Comparison of ENCODE assay signal across 8 cellular contexts in genomic region chr7:141551080-141551772, GRCh38. TPM values are rescaled to one million over a fixed set of nuclear protein-coding genes. Genes with fewer than 3 reads are reported as not detected.
A peak's percentile ranks its signal among the peaks of the same experiment; 100 is the strongest.
DNase-seq lines count a peak whose midpoint lies in the region; TF ChIP-seq lines count a peak whose summit lies in the region.

AGK (plus strand) TSS chr7:141551410; CDS start chr7:141555467, 4,057 bp downstream.

- H3K4me1 ChIP-seq in ES-I3 (ENCODE audit: insufficient read depth, low read length) = no peaks in the 10 kb centered on the region
- H3K4me1 ChIP-seq in SJSA1 (replicated peaks) = peaks cover 7% of the 10 kb centered on the region
- peaks cover 0 to 5% of the 10 kb centered on the region in 2 donors for H3K4me1 ChIP-seq in neuronal stem cell (ENCODE audit: control insufficient read depth in 2 of 2, insufficient read depth in 1 of 2, low read depth in 1 of 2, low read length in 2 of 2)

- peak within 1 kb of the TSS; percentile 64 for H3K9ac ChIP-seq in ES-I3 (ENCODE audit: low read depth, low read length)
- H3K9ac ChIP-seq in neuronal stem cell (ENCODE audit: low read depth, low read length, poor library complexity) = peak within 1 kb of the TSS; percentile 95

- no peak within 1 kb of the TSS for H2BK5ac ChIP-seq in neuronal stem cell (ENCODE audit: low read length)

- peak within 1 kb of the TSS; percentile 94 for H3K18ac ChIP-seq in neuronal stem cell (ENCODE audit: low read length)

- no peak within 1 kb of the TSS for H4K8ac ChIP-seq in neuronal stem cell (ENCODE audit: low read depth, low read length)

- 0 out of 2 replicates have a peak, but pooled peaks have one; percentile 8 for TF ChIP-seq CTCF in LNCaP clone FGC (IDR thresholded peaks at IDR 0.05; ENCODE audit: control insufficient read depth, extremely low read depth, insufficient read depth)
- no peak for TF ChIP-seq CTCF in subcutaneous adipose tissue (IDR thresholded peaks at IDR 0.05; ENCODE audit: low read depth)

- H3K23ac ChIP-seq in neuronal stem cell (ENCODE audit: low read depth, low read length, poor library complexity) = peak within 1 kb of the TSS; percentile 86

- no peaks in the 10 kb centered on the region for H3K79me1 ChIP-seq in neuronal stem cell (ENCODE audit: low read depth, low read length)

- H3K14ac ChIP-seq in neuronal stem cell (ENCODE audit: low read length) = peak within 1 kb of the TSS; percentile 14

- no peak within 1 kb of the TSS for H2AK5ac ChIP-seq in neuronal stem cell (ENCODE audit: low read depth, low read length)

- H3K9me3 ChIP-seq in ES-I3 (ENCODE audit: control insufficient read depth, insufficient read depth, low read length) (no peaks in the 10 kb centered on the region), SJSA1 (replicated peaks) (no peaks in the 10 kb centered on the region), neuronal stem cell (replicated peaks in 1 of 2; ENCODE audit: control insufficient read depth in 2 of 2, insufficient read depth in 1 of 2, low read depth in 1 of 2, low read length in 2 of 2) (no peaks in the 10 kb centered on the region)

- peak; percentile 58 for DNase-seq in H4 (ENCODE audit: low spot score)
- DNase-seq in LNCaP clone FGC (ENCODE audit: low read depth) = peak; percentile 28
- DNase-seq in SJSA1 (ENCODE audit: low read depth in 1 of 2, low spot score in 2 of 2) = peak; percentile 61 to 79
- DNase-seq in activated gamma-delta T cell treated with anti-CD3 and anti-CD28 coated beads, Interleukin-2, amount 50 U/mL, for 16 hours (ENCODE audit: low read depth) = peak; percentile 60
- DNase-seq in foreskin melanocyte = peak; percentile 57
- peak; percentile 72 for DNase-seq in neuronal stem cell (ENCODE audit: low spot score)

- H2BK15ac ChIP-seq in neuronal stem cell (ENCODE audit: low read length) = no peak within 1 kb of the TSS

- no peak within 1 kb of the TSS for H3K4ac ChIP-seq in neuronal stem cell (ENCODE audit: low read length)

- H4K91ac ChIP-seq in neuronal stem cell (ENCODE audit: low read depth, low read length, poor library complexity) = no peak within 1 kb of the TSS

- H2BK120ac ChIP-seq in neuronal stem cell (ENCODE audit: low read depth, low read length) = no peak within 1 kb of the TSS

- H3K36me3 ChIP-seq in ES-I3 (ENCODE audit: insufficient read depth, low read length) = no peaks in the 10 kb centered on the region
- H3K36me3 ChIP-seq in SJSA1 = peaks cover 13% of the 10 kb centered on the region
- peaks cover 0 to 18% of the 10 kb centered on the region in 2 donors for H3K36me3 ChIP-seq in neuronal stem cell (replicated peaks in 1 of 2; ENCODE audit: control insufficient read depth in 2 of 2, insufficient read depth in 2 of 2, low read length in 2 of 2)

- H3K4me3 ChIP-seq in LNCaP clone FGC (ENCODE audit: low read depth, low read length) (peak within 1 kb of the TSS; percentile 72), SJSA1 (peak within 1 kb of the TSS; percentile 91), neuronal stem cell (ENCODE audit: low read length in 2 of 2) (peak within 1 kb of the TSS; percentile 67 to 88)

- H2AFZ ChIP-seq in neuronal stem cell (ENCODE audit: low read length) = peak within 1 kb of the TSS; percentile 89

- peak within 1 kb of the TSS; percentile 51 for H3K27ac ChIP-seq in SJSA1
- H3K27ac ChIP-seq in neuronal stem cell (replicated peaks; ENCODE audit: low read length) = no peak within 1 kb of the TSS

- WGBS in neuronal stem cell (ENCODE audit: extremely low coverage in 2 of 2, insufficient read length in 2 of 2, insufficient replicate concordance in 1 of 2), 2 donors = no CpG with 5 or more reads among the region's 66 CpGs

- no peak within 1 kb of the TSS for H2BK12ac ChIP-seq in neuronal stem cell (ENCODE audit: low read length)

- H3K4me2 ChIP-seq in neuronal stem cell (ENCODE audit: insufficient read depth, low read length, poor library complexity, severe bottlenecking) = peak within 1 kb of the TSS; percentile 66

- no peaks in the 10 kb centered on the region for H3K27me3 ChIP-seq in SJSA1 (replicated peaks)
- H3K27me3 ChIP-seq in neuronal stem cell (ENCODE audit: control insufficient read depth in 3 of 3, insufficient read depth in 3 of 3, low read depth in 1 of 3, low read length in 3 of 3) = no peaks in the 10 kb centered on the region

RNA-seq across cellular contexts. Expression of gene AGK, which starts in this region (rescaled TPM):
- 36.6 and 43.2 TPM in 2 replicates for total RNA-seq in H4 (2014; rRNA removed; shearing (Covaris generic))
- total RNA-seq in SJSA1 (2014; rRNA removed; shearing (Covaris generic)) = 54.2 and 77.9 TPM in 2 replicates
- 26.1 TPM for polyA plus RNA-seq in neuronal stem cell (2013, experiment 1 of 2)
- 28.8 TPM for polyA plus RNA-seq in neuronal stem cell (2013, experiment 2 of 2)
- 10 to 100 TPM; 14.3 to 16.6 (median 15.6) TPM for total RNA-seq in subcutaneous adipose tissue
